In genomic region chr7:131861620-131862346, GRCh38 we compare ENCODE assay signal across 21 cellular contexts.
DNase-seq lines count a peak whose midpoint lies in the region; ATAC-seq and TF ChIP-seq lines count a peak whose summit lies in the region.
"Had no signal": no experiment of that assay in that cellular context is flagged by ENCODE, and none has a peak within 500 bp of the region (broad histone marks: within the 10 kb centered on the region; RNA-seq: fewer than 3 reads in every experiment).

No MANE protein-coding gene starts in this region.

- TF ChIP-seq CTCF in AG04449 (IDR thresholded peaks at IDR 0.05; ENCODE audit: insufficient read depth, low read length, missing control alignments) (peak; percentile 18), fibroblast of villous mesenchyme (IDR thresholded peaks at IDR 0.05; ENCODE audit: insufficient read depth, low read depth, low read length) (no peak), gastrocnemius medialis (IDR thresholded peaks at IDR 0.05 in 4 of 5, conservative IDR thresholded peaks at IDR 0.05 in 1 of 5) (no peak)

- H3K27ac ChIP-seq in gastrocnemius medialis, result no peak overlapping the region
- H3K27ac ChIP-seq: SK-N-MC, stomach, uterus had no signal

- POLR2A ChIA-PET in AG04449 (lab: Yijun Ruan, JAX), result interaction anchor here (0.5 to 0.8 kb wide), 3 partner anchors 33 to 865 kb away, joined by 3 read pairs; no protein-coding TSS in a partner anchor

- no peaks in the 10 kb centered on the region for H3K9me3 ChIP-seq in gastrocnemius medialis
- H3K9me3 ChIP-seq: stomach, uterus had no signal

- intact Hi-C loops in gastrocnemius medialis (cut with DNase I; ENCODE audit: low total_unique reads), result no loop called here

- ATAC-seq in SK-N-SH treated with all-trans-retinoic acid at 6 μM for 48 hours, result peak; percentile 75
- no peak for ATAC-seq in gastrocnemius medialis
- no peak for ATAC-seq in HG03439 (IDR thresholded peaks at IDR 0.05; ENCODE audit: unreplicated experiment)
- ATAC-seq: activated naive CD4-positive, alpha-beta T cell treated with anti-CD3 and anti-CD28 coated beads, Interleukin-2, amount 50 U/mL, for 72 hours; activated T-cell treated with anti-CD3 and anti-CD28 coated beads, Interleukin-2, amount 50 U/mL, for 4 hours; natural killer cell had no signal

- no peaks in the 10 kb centered on the region for H3K27me3 ChIP-seq in gastrocnemius medialis
- H3K27me3 ChIP-seq: stomach, uterus had no signal

- in situ Hi-C loops in gastrocnemius medialis (cut with MboI; ENCODE audit: low sequenced_read_pairs in 4 of 4), result no loop called here

- TF ChIP-seq POLR2A in gastrocnemius medialis (IDR thresholded peaks at IDR 0.05), result no peak

- CTCF ChIA-PET in AG04449 (lab: Yijun Ruan, JAX), result interaction anchor here (0.5 to 8.2 kb wide), 25 partner anchors 8 to 719 kb away, joined by 3 to 118 read pairs (median 5); no protein-coding TSS in a partner anchor

- peaks cover 0 to 4% of the 10 kb centered on the region in 2 donors for H3K4me1 ChIP-seq in gastrocnemius medialis
- H3K4me1 ChIP-seq: uterus had no signal

- no peaks in the 10 kb centered on the region for H3K36me3 ChIP-seq in gastrocnemius medialis
- H3K36me3 ChIP-seq: stomach, uterus had no signal

- DNase-seq in AG04449 (ENCODE audit: low read depth, low spot score) (peak; percentile 40), HCEC 1CT (peak; percentile 1), fibroblast of villous mesenchyme (ENCODE audit: low read depth) (peak; percentile 2), NCI-H187 (lab: John Stamatoyannopoulos, UW) (no peak), COLO829 (ENCODE audit: low spot score) (no peak), gastrocnemius medialis (no peak)
- DNase-seq: ACHN; activated T-cell treated with anti-CD3 and anti-CD28 coated beads, Interleukin-2, amount 50 U/mL, for 4 hours; COR-L47; foreskin melanocyte; GOT3; natural killer cell; NCI-H187 treated with DMSO at 0.1 percent for 48 hours; NCI-H510A; stomach; uterus had no signal

- H3K4me3 ChIP-seq in AG04449 (ENCODE audit: low read depth, low read length) (no peak overlapping the region), fibroblast of villous mesenchyme (ENCODE audit: low read depth, low read length) (no peak overlapping the region), gastrocnemius medialis (no peak overlapping the region)
- H3K4me3 ChIP-seq: lung, SK-N-MC, stomach, uterus had no signal

TF ChIP-seq in SK-N-SH treated with all-trans-retinoic acid at 6 μM for 48 hours, 23 proteins besides CTCF, POLR2A, EP300 and RAD21:
- TF ChIP-seq PPARA (CRISPR knock-in tag; IDR thresholded peaks at IDR 0.05; ENCODE audit: borderline replicate concordance) (no peak), RARB (CRISPR knock-in tag; IDR thresholded peaks at IDR 0.05) (no peak), ZC3H10 (CRISPR knock-in tag; IDR thresholded peaks at IDR 0.05) (no peak)
- TF ChIP-seq, protein P1, sequence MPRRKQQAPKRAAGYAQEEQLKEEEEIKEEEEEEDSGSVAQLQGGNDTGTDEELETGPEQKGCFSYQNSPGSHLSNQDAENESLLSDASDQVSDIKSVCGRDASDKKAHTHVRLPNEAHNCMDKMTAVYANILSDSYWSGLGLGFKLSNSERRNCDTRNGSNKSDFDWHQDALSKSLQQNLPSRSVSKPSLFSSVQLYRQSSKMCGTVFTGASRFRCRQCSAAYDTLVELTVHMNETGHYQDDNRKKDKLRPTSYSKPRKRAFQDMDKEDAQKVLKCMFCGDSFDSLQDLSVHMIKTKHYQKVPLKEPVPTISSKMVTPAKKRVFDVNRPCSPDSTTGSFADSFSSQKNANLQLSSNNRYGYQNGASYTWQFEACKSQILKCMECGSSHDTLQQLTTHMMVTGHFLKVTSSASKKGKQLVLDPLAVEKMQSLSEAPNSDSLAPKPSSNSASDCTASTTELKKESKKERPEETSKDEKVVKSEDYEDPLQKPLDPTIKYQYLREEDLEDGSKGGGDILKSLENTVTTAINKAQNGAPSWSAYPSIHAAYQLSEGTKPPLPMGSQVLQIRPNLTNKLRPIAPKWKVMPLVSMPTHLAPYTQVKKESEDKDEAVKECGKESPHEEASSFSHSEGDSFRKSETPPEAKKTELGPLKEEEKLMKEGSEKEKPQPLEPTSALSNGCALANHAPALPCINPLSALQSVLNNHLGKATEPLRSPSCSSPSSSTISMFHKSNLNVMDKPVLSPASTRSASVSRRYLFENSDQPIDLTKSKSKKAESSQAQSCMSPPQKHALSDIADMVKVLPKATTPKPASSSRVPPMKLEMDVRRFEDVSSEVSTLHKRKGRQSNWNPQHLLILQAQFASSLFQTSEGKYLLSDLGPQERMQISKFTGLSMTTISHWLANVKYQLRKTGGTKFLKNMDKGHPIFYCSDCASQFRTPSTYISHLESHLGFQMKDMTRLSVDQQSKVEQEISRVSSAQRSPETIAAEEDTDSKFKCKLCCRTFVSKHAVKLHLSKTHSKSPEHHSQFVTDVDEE (CRISPR knock-in tag; IDR thresholded peaks at IDR 0.05), result no peak

Comparison
In these comparisons a context has a peak if more than half of its experiments do, and no peak if none do; other contexts are left out.
1. DNase-seq: peak in AG04449 (single experiment), HCEC 1CT (single experiment) and fibroblast of villous mesenchyme (single experiment); none in NCI-H187 (0 of 2), COLO829 (single experiment) and gastrocnemius medialis (0 of 2).